ENCODE assay signal across 1 cellular context in the genomic region with DNA sequence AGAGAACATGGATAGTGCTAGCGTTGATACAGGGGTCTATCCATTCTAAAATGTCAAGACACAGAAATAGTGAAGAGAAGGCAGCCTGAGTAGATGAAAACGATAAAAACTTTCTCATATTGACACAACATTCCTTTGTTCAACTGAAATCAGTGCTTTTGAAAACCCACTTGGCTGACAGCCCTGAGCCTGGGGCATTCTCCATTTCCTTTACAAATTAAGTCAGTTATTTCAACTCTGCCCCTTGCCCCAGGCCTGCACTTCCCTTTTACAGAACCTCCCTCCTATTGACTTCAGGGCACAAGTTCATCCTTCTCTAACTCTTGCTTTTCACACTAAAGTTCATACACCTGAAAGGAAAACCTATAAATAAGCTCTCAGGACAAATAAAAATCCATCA.
TF ChIP-seq lines count a peak whose summit lies in the region.

No MANE protein-coding gene starts in this region.

TF ChIP-seq in IMR-90, 13 proteins besides CTCF, POLR2A, EP300 and RAD21 (continued from another document):
- no peak for TF ChIP-seq ELK1 (IDR thresholded peaks at IDR 0.05; ENCODE audit: borderline replicate concordance, low read depth, low read length)
- TF ChIP-seq CHD1 (IDR thresholded peaks at IDR 0.05; ENCODE audit: low read depth, low read length), result no peak
- TF ChIP-seq CEBPB (IDR thresholded peaks at IDR 0.05; ENCODE audit: low read depth, low read length), result no peak
- TF ChIP-seq, protein P1, sequence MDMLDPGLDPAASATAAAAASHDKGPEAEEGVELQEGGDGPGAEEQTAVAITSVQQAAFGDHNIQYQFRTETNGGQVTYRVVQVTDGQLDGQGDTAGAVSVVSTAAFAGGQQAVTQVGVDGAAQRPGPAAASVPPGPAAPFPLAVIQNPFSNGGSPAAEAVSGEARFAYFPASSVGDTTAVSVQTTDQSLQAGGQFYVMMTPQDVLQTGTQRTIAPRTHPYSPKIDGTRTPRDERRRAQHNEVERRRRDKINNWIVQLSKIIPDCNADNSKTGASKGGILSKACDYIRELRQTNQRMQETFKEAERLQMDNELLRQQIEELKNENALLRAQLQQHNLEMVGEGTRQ (IDR thresholded peaks at IDR 0.05; ENCODE audit: low read depth, low read length), result no peak
